8 cellular contexts compared by ENCODE assay signal in the genomic region with DNA sequence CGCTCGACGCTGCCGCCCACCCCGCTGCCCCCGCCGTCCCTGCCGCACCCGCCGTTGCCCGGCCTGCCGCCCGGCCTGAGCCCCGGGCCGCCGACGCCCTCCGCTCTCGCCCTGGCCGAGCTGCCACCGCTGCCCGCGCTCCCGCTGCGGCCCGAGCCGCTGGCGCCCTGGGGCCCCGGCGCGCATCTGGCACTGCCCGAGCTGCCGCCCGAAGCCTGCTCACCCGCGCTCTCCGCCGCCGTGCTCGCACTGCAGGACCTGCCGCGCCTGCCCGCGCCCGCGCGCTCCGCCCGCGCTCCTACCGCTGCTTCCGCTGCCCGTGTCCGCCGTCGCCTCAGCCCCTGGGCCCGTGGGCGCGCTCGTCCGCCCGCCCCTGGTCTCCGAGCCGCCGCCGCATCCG. TPM values are rescaled to one million over a fixed set of nuclear protein-coding genes. Genes with fewer than 3 reads are reported as not detected.
A peak's percentile ranks its signal among the peaks of the same experiment; 100 is the strongest.
DNase-seq lines count a peak whose midpoint lies in the region; ATAC-seq, FAIRE-seq and TF ChIP-seq lines count a peak whose summit lies in the region.

No MANE protein-coding gene starts in this region.

- peaks cover 21 to 23% of the 10 kb centered on the region in 2 donors for H3K4me1 ChIP-seq in naive thymus-derived CD4-positive, alpha-beta T cell (ENCODE audit: control insufficient read depth in 2 of 2, insufficient read depth in 2 of 2, low read length in 2 of 2)
- peaks cover 17% of the 10 kb centered on the region for H3K4me1 ChIP-seq in colonic mucosa
- peaks cover 38% of the 10 kb centered on the region for H3K4me1 ChIP-seq in mucosa of descending colon (ENCODE audit: low read depth)

- intact Hi-C loops in naive thymus-derived CD4-positive, alpha-beta T cell (cut with micrococcal nuclease), result loop anchor here (1.0 to 2.0 kb wide), 5 partner anchors 17 to 283 kb away; partner anchors contain the start of genes PAQR4 (in 1 of the 2), PKMYT1 (in 1 of the 2) and THOC6 (in 1 of the 2)
- intact Hi-C loops in colonic mucosa (cut with DNase I), result no loop called here
- intact Hi-C loops in mucosa of descending colon (cut with DNase I, micrococcal nuclease), result no loop called here

- no peak overlapping the region for H3K27ac ChIP-seq in naive thymus-derived CD4-positive, alpha-beta T cell (ENCODE audit: low read depth, low read length)
- no peak overlapping the region for H3K27ac ChIP-seq in colonic mucosa

- DNase-seq in DMS 273 (lab: John Stamatoyannopoulos, UW; ENCODE audit: unreplicated experiment) (peak; percentile 74), DMS 273 treated with DMSO at 0.1 percent for 48 hours (lab: John Stamatoyannopoulos, UW) (no peak), RCC 7860 (ENCODE audit: low spot score) (peak; percentile 5), colonic mucosa (no peak), mucosa of descending colon (no peak)
- peak in 1 of 9 donors; percentile 41 for DNase-seq in naive thymus-derived CD4-positive, alpha-beta T cell
- DNase-seq in activated T-cell treated with anti-CD3 and anti-CD28 coated beads, Interleukin-2, amount 50 U/mL, for 1 hour, result no peak

- H3K4me1 Mint-ChIP-seq in naive thymus-derived CD4-positive, alpha-beta T cell, result peaks cover 18 to 35% (median 28%) of the 10 kb centered on the region in 7 donors

- H3K36me3 ChIP-seq in naive thymus-derived CD4-positive, alpha-beta T cell (ENCODE audit: control insufficient read depth in 2 of 3, insufficient read depth in 3 of 3, low read length in 3 of 3), result no peaks in the 10 kb centered on the region
- H3K36me3 ChIP-seq in colonic mucosa (no peaks in the 10 kb centered on the region), mucosa of descending colon (ENCODE audit: low read depth) (no peaks in the 10 kb centered on the region)

- no peak for TF ChIP-seq CTCF in colonic mucosa (IDR thresholded peaks at IDR 0.05)
- TF ChIP-seq CTCF in mucosa of descending colon (IDR thresholded peaks at IDR 0.05), result no peak

- no peaks in the 10 kb centered on the region for H3K27me3 ChIP-seq in naive thymus-derived CD4-positive, alpha-beta T cell (ENCODE audit: control insufficient read depth in 2 of 2, insufficient read depth in 2 of 2, low read length in 2 of 2)
- H3K27me3 ChIP-seq in colonic mucosa, result no peaks in the 10 kb centered on the region

- CTCF ChIA-PET in naive thymus-derived CD4-positive, alpha-beta T cell (lab: Charles Lee), result interaction anchor here (0.6 to 4.0 kb wide), 19 partner anchors 8 to 670 kb away, joined by 3 to 90 read pairs (median 4); partner anchors contain the start of genes HCFC1R1, THOC6, TNFRSF12A and ZNF174

- no peaks in the 10 kb centered on the region for H3K9me3 Mint-ChIP-seq in naive thymus-derived CD4-positive, alpha-beta T cell

- H3K9ac ChIP-seq in colonic mucosa (ENCODE audit: low read depth in 2 of 2, low read length in 2 of 2), result no peak overlapping the region

- no peak overlapping the region for H3K27ac Mint-ChIP-seq in naive thymus-derived CD4-positive, alpha-beta T cell

- POLR2A ChIA-PET in naive thymus-derived CD4-positive, alpha-beta T cell (lab: Charles Lee), result interaction anchor here (0.7 to 3.0 kb wide), 10 partner anchors 10 to 564 kb away, joined by 3 to 17 read pairs (median 5); partner anchors contain the start of genes PKMYT1 and TNFRSF12A

- ATAC-seq in GM21825 (IDR thresholded peaks at IDR 0.05; ENCODE audit: unreplicated experiment) (peak; percentile 16), mucosa of descending colon (no peak)
- peak; percentile 1 for ATAC-seq in naive thymus-derived CD4-positive, alpha-beta T cell

- peaks cover 0 to 13% (median 0%) of the 10 kb centered on the region in 5 donors for H3K27me3 Mint-ChIP-seq in naive thymus-derived CD4-positive, alpha-beta T cell

- no peak overlapping the region for H3K4me3 ChIP-seq in naive thymus-derived CD4-positive, alpha-beta T cell (ENCODE audit: low read length)
- H3K4me3 ChIP-seq in colonic mucosa, result no peak overlapping the region
- H3K4me3 ChIP-seq in mucosa of descending colon, result no peak overlapping the region

- H3K4me3 Mint-ChIP-seq in naive thymus-derived CD4-positive, alpha-beta T cell, result peak overlapping the region in 2 of 10 donors; percentile 81 to 86

- peaks cover 0 to 1% (median 0%) of the 10 kb centered on the region in 5 donors for H3K36me3 Mint-ChIP-seq in naive thymus-derived CD4-positive, alpha-beta T cell

- FAIRE-seq in RCC 7860 (lab: Jason Lieb, UNC), result no peak

- H3K9me3 ChIP-seq in naive thymus-derived CD4-positive, alpha-beta T cell (ENCODE audit: control insufficient read depth in 2 of 3, low read length in 3 of 3), result no peaks in the 10 kb centered on the region
- H3K9me3 ChIP-seq in colonic mucosa, result no peaks in the 10 kb centered on the region
- no peaks in the 10 kb centered on the region for H3K9me3 ChIP-seq in mucosa of descending colon

RNA-seq across cellular contexts. Expression of gene CLDN9, which starts 8.4 kb away (rescaled TPM):
- under 1 TPM in 2 of 5 experiments, not detected in 3; 0.15 to 0.37 TPM for total RNA-seq in naive thymus-derived CD4-positive, alpha-beta T cell
- not detected for polyA plus RNA-seq in naive thymus-derived CD4-positive, alpha-beta T cell
- under 1 TPM; 0.35 to 0.67 TPM for total RNA-seq in colonic mucosa
- total RNA-seq in mucosa of descending colon, result under 1 TPM; 0.14 to 0.61 (median 0.47) TPM

RNA-seq across cellular contexts. Expression of gene CLDN6, which starts 13.7 kb away (rescaled TPM):
- not detected for total RNA-seq in naive thymus-derived CD4-positive, alpha-beta T cell
- not detected for polyA plus RNA-seq in naive thymus-derived CD4-positive, alpha-beta T cell
- total RNA-seq in colonic mucosa (1 to 10 TPM in 1 of 2 donors, not detected in 1; 1.2 TPM), mucosa of descending colon (not detected)

RNA-seq across cellular contexts. Expression of gene TNFRSF12A, which starts 15.8 kb away (rescaled TPM):
- total RNA-seq in naive thymus-derived CD4-positive, alpha-beta T cell, result 1 to 10 TPM in 3 of 5 experiments, under 1 TPM in 2; 0.57 to 5.9 (median 1.1) TPM
- polyA plus RNA-seq in naive thymus-derived CD4-positive, alpha-beta T cell, result not detected
- total RNA-seq in colonic mucosa, result 10 to 100 TPM; 11.6 to 27.3 TPM
- 1 to 10 TPM; 5.4 to 8.6 (median 6.7) TPM for total RNA-seq in mucosa of descending colon

RNA-seq across cellular contexts. Expression of gene HCFC1R1, which starts 19.4 kb away (rescaled TPM):
- 10 to 100 TPM; 11.5 to 29.6 (median 14.9) TPM for total RNA-seq in naive thymus-derived CD4-positive, alpha-beta T cell
- polyA plus RNA-seq in naive thymus-derived CD4-positive, alpha-beta T cell, result 10 to 100 TPM; 12.0 to 24.6 TPM
- total RNA-seq in colonic mucosa, result 10 to 100 TPM; 28.7 to 30.0 TPM
- total RNA-seq in mucosa of descending colon, result 10 to 100 TPM; 19.7 to 33.3 (median 26.5) TPM

RNA-seq across cellular contexts. Expression of gene THOC6, which starts 19.5 kb away (rescaled TPM):
- 10 to 100 TPM; 25.3 to 55.5 (median 26.0) TPM for total RNA-seq in naive thymus-derived CD4-positive, alpha-beta T cell
- polyA plus RNA-seq in naive thymus-derived CD4-positive, alpha-beta T cell, result 10 to 100 TPM; 46.3 to 60.6 TPM
- total RNA-seq in colonic mucosa (10 to 100 TPM; 27.4 to 45.8 TPM), mucosa of descending colon (10 to 100 TPM; 23.7 to 26.0 (median 25.7) TPM)

Comparison
In these comparisons a context has a peak if more than half of its experiments do, and no peak if none do; other contexts are left out.
1. DNase-seq: peak in DMS 273 (single experiment) and RCC 7860 (single experiment); none in DMS 273 treated with DMSO at 0.1 percent for 48 hours (single experiment), colonic mucosa (single experiment), mucosa of descending colon (0 of 3) and activated T-cell treated with anti-CD3 and anti-CD28 coated beads, Interleukin-2, amount 50 U/mL, for 1 hour (single experiment).
2. intact Hi-C loops: an anchor here in naive thymus-derived CD4-positive, alpha-beta T cell (1.0 to 2.0 kb wide); none called in colonic mucosa and mucosa of descending colon.